Comparison of ENCODE assay signal across 8 cellular contexts in genomic region chr10:6140965-6141295, GRCh38. TPM values are rescaled to one million over a fixed set of nuclear protein-coding genes. Genes with fewer than 3 reads are reported as not detected.
A peak's percentile ranks its signal among the peaks of the same experiment; 100 is the strongest.
DNase-seq lines count a peak whose midpoint lies in the region; ATAC-seq and TF ChIP-seq lines count a peak whose summit lies in the region.

No MANE protein-coding gene starts in this region.

- ATAC-seq in left cardiac atrium (no peak), WTC11 (no peak)

- intact Hi-C loops in left ventricle myocardium inferior (cut with micrococcal nuclease): no loop called here
- intact Hi-C loops in left cardiac atrium (cut with DNase I): no loop called here
- intact Hi-C loops in head of caudate nucleus (cut with DNase I): no loop called here

- no peak overlapping the region for H3K27ac ChIP-seq in left ventricle myocardium inferior (replicated peaks)
- H3K27ac ChIP-seq in RWPE1: peak overlapping the region; percentile 53; the same call in 1 of the 2 replicates
- no peak overlapping the region for H3K27ac ChIP-seq in urinary bladder (ENCODE audit: low read depth)

- POLR2A ChIA-PET in RWPE1 (lab: Yijun Ruan, JAX; ENCODE audit: low non-redundant PET) (no interaction called here), WTC11 (lab: Charles Lee) (no interaction called here)

- peaks cover 14% of the 10 kb centered on the region for H3K27me3 ChIP-seq in left ventricle myocardium inferior (ENCODE audit: low read depth)

- CTCF ChIA-PET in RWPE1 (lab: Yijun Ruan, JAX): no interaction called here
- CTCF ChIA-PET in WTC11 (lab: Charles Lee): no interaction called here

- TF ChIP-seq CTCF in left ventricle myocardium inferior (IDR thresholded peaks at IDR 0.05; ENCODE audit: borderline replicate concordance) (no peak), RWPE1 (conservative IDR thresholded peaks at IDR 0.05; ENCODE audit: low read depth) (no peak), foreskin fibroblast (IDR thresholded peaks at IDR 0.05; ENCODE audit: low read depth, low read length) (no peak), WTC11 (IDR thresholded peaks at IDR 0.05) (no peak)

- no peak overlapping the region for H3K4me3 Mint-ChIP-seq in WTC11

- no peak overlapping the region for H3K27ac Mint-ChIP-seq in WTC11

- no peaks in the 10 kb centered on the region for H3K9me3 ChIP-seq in left ventricle myocardium inferior (replicated peaks)

- H3K9me3 Mint-ChIP-seq in WTC11: no peaks in the 10 kb centered on the region

- no peaks in the 10 kb centered on the region for H3K36me3 Mint-ChIP-seq in WTC11

- DNase-seq in left ventricle myocardium inferior (no peak), left cardiac atrium (no peak), RWPE1 (ENCODE audit: low spot score) (no peak), foreskin fibroblast (no peak), head of caudate nucleus (no peak), NCI-H345 treated with DMSO at 0.1 percent for 48 hours (lab: John Stamatoyannopoulos, UW; ENCODE audit: unreplicated experiment) (no peak), WTC11 (ENCODE audit: low spot score) (no peak)

- H3K4me1 ChIP-seq in left ventricle myocardium inferior: peaks cover 16% of the 10 kb centered on the region
- no peaks in the 10 kb centered on the region for H3K4me1 ChIP-seq in urinary bladder (ENCODE audit: insufficient read depth)

- H3K36me3 ChIP-seq in left ventricle myocardium inferior: no peaks in the 10 kb centered on the region
- H3K36me3 ChIP-seq in urinary bladder (ENCODE audit: insufficient read depth): no peaks in the 10 kb centered on the region

- WGBS in urinary bladder: 85% methylated on average over 8 of the region's 8 CpGs

- H3K27me3 Mint-ChIP-seq in WTC11 (ENCODE audit: low read depth): peaks cover 31% of the 10 kb centered on the region

- H3K4me1 Mint-ChIP-seq in WTC11: peaks cover 30% of the 10 kb centered on the region

- peak overlapping the region; percentile 56 for H3K4me3 ChIP-seq in left ventricle myocardium inferior
- H3K4me3 ChIP-seq in foreskin fibroblast (ENCODE audit: low read depth in 1 of 2, low read length in 2 of 2): peak overlapping the region; percentile 37 to 54
- H3K4me3 ChIP-seq in urinary bladder (ENCODE audit: low read depth, low read length): peak overlapping the region; percentile 11

TF ChIP-seq in WTC11, 78 proteins besides CTCF, POLR2A, EP300 and RAD21 (continues in another document):
- TF ChIP-seq NFATC4 (CRISPR knock-in tag; IDR thresholded peaks at IDR 0.05) (no peak), FOXK1 (CRISPR knock-in tag; IDR thresholded peaks at IDR 0.05) (no peak), ZBTB21 (CRISPR knock-in tag; IDR thresholded peaks at IDR 0.05; ENCODE audit: borderline replicate concordance) (no peak), RELA (CRISPR knock-in tag; IDR thresholded peaks at IDR 0.05; ENCODE audit: borderline replicate concordance) (no peak), FOXP4 (CRISPR knock-in tag; IDR thresholded peaks at IDR 0.05) (no peak), NFYB (CRISPR knock-in tag; conservative IDR thresholded peaks at IDR 0.05; ENCODE audit: low read depth) (no peak), SP1 (CRISPR knock-in tag; conservative IDR thresholded peaks at IDR 0.05) (no peak), ZNF263 (CRISPR knock-in tag; IDR thresholded peaks at IDR 0.05; ENCODE audit: low read depth) (no peak), ZNF425 (CRISPR knock-in tag; conservative IDR thresholded peaks at IDR 0.05) (no peak), ATF3 (CRISPR knock-in tag; conservative IDR thresholded peaks at IDR 0.05) (no peak), PREB (CRISPR knock-in tag; IDR thresholded peaks at IDR 0.05; ENCODE audit: borderline replicate concordance) (no peak)
- TF ChIP-seq, protein P1, sequence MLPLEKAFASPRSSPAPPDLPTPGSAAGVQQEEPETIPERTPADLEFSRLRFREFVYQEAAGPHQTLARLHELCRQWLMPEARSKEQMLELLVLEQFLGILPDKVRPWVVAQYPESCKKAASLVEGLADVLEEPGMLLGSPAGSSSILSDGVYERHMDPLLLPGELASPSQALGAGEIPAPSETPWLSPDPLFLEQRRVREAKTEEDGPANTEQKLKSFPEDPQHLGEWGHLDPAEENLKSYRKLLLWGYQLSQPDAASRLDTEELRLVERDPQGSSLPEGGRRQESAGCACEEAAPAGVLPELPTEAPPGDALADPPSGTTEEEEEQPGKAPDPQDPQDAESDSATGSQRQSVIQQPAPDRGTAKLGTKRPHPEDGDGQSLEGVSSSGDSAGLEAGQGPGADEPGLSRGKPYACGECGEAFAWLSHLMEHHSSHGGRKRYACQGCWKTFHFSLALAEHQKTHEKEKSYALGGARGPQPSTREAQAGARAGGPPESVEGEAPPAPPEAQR (CRISPR knock-in tag; IDR thresholded peaks at IDR 0.05): no peak
- TF ChIP-seq, protein P2, sequence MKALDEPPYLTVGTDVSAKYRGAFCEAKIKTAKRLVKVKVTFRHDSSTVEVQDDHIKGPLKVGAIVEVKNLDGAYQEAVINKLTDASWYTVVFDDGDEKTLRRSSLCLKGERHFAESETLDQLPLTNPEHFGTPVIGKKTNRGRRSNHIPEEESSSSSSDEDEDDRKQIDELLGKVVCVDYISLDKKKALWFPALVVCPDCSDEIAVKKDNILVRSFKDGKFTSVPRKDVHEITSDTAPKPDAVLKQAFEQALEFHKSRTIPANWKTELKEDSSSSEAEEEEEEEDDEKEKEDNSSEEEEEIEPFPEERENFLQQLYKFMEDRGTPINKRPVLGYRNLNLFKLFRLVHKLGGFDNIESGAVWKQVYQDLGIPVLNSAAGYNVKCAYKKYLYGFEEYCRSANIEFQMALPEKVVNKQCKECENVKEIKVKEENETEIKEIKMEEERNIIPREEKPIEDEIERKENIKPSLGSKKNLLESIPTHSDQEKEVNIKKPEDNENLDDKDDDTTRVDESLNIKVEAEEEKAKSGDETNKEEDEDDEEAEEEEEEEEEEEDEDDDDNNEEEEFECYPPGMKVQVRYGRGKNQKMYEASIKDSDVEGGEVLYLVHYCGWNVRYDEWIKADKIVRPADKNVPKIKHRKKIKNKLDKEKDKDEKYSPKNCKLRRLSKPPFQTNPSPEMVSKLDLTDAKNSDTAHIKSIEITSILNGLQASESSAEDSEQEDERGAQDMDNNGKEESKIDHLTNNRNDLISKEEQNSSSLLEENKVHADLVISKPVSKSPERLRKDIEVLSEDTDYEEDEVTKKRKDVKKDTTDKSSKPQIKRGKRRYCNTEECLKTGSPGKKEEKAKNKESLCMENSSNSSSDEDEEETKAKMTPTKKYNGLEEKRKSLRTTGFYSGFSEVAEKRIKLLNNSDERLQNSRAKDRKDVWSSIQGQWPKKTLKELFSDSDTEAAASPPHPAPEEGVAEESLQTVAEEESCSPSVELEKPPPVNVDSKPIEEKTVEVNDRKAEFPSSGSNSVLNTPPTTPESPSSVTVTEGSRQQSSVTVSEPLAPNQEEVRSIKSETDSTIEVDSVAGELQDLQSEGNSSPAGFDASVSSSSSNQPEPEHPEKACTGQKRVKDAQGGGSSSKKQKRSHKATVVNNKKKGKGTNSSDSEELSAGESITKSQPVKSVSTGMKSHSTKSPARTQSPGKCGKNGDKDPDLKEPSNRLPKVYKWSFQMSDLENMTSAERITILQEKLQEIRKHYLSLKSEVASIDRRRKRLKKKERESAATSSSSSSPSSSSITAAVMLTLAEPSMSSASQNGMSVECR (CRISPR knock-in tag; IDR thresholded peaks at IDR 0.05; ENCODE audit: borderline replicate concordance): no peak

RNA-seq across cellular contexts. Expression of gene RBM17, which starts 52.1 kb away (rescaled TPM):
- total RNA-seq in left ventricle myocardium inferior (56.1 TPM), left cardiac atrium (10 to 100 TPM; 58.6 to 80.3 TPM), urinary bladder (59.6 TPM), WTC11 (2021) (117 to 160 TPM (median 118 TPM) in 3 replicates)
- 58.3 TPM for polyA plus RNA-seq in urinary bladder
